Comparison of ENCODE assay signal across 24 cellular contexts in genomic region chr3:16604887-16605602, GRCh38. TPM values are rescaled to one million over a fixed set of nuclear protein-coding genes. Genes with fewer than 3 reads are reported as not detected.
"Had no signal": no experiment of that assay in that cellular context is flagged by ENCODE, and none has a peak within 500 bp of the region (broad histone marks: within the 10 kb centered on the region; RNA-seq: fewer than 3 reads in every experiment).

TSS of gene DAZL (minus strand) at chr3:16605423. CDS start at chr3:16605205, 218 bp downstream.

- H3K36me3 Mint-ChIP-seq: natural killer cell treated with Interleukin-12 subunit alpha and Interleukin-12 subunit beta and Interleukin-15 and Interleukin-18, amount 100 ng/mL, for 72 hours had no signal

- DNase-seq: activated CD8-positive, alpha-beta memory T cell treated with anti-CD3 and anti-CD28 coated beads for 24 hours; activated CD8-positive, alpha-beta memory T cell treated with anti-CD3 and anti-CD28 coated beads, Interleukin-2, amount 50 U/mL, for 4 hours; activated naive CD4-positive, alpha-beta T cell treated with anti-CD3 and anti-CD28 coated beads for 36 hours; activated T-cell treated with anti-CD3 and anti-CD28 coated beads, Interleukin-2, amount 50 U/mL, for 24 hours; body of pancreas; effector memory CD4-positive, alpha-beta T cell; hippocampal formation; nucleus accumbens; stimulated activated CD4-positive, alpha-beta T cell treated with anti-CD3 and anti-CD28 coated beads, Interleukin-15, amount 100 ng/mL, for 24 hours; stimulated activated naive B cell treated with anti-CD40 and anti-IgM and Interleukin-4, amounts not matched to agents 10 μg/mL and 1 μg/mL and 100 μg/mL, for 72 hours; T-helper 9 cell; upper lobe of right lung had no signal

- H3K9me3 Mint-ChIP-seq: activated naive CD4-positive, alpha-beta T cell treated with anti-CD3 and anti-CD28 coated beads for 36 hours; activated T-cell treated with anti-CD3 and anti-CD28 coated beads, Interleukin-2, amount 50 U/mL, for 24 hours; activated T-helper 2 cell treated with anti-CD3 and anti-CD28 coated beads, Interferon-gamma antibody, Interleukin-2, Interleukin-4, amounts not matched to agents 10 μg/mL and 5 μg/mL and 100 μg/mL, durations not matched to agents 14 hours and 24 hours and 36 hours; natural killer cell treated with Interleukin-12 subunit alpha and Interleukin-12 subunit beta and Interleukin-15 and Interleukin-18, amount 100 ng/mL, for 72 hours had no signal

- H3K4me3 Mint-ChIP-seq: activated naive CD4-positive, alpha-beta T cell treated with anti-CD3 and anti-CD28 coated beads for 36 hours; activated T-cell treated with anti-CD3 and anti-CD28 coated beads, Interleukin-2, amount 50 U/mL, for 24 hours; natural killer cell treated with Interleukin-12 subunit alpha and Interleukin-12 subunit beta and Interleukin-15 and Interleukin-18, amount 100 ng/mL, for 72 hours; stimulated activated naive B cell treated with anti-CD40 and anti-IgM and Interleukin-4, amounts not matched to agents 10 μg/mL and 1 μg/mL and 100 μg/mL, for 72 hours had no signal

- H3K9me3 ChIP-seq: body of pancreas, esophagus muscularis mucosa, sigmoid colon, upper lobe of right lung had no signal

- H3K27ac ChIP-seq: body of pancreas, cardiac muscle cell, esophagus muscularis mucosa, sigmoid colon, upper lobe of right lung had no signal

- H3K36me3 ChIP-seq: cardiac muscle cell, esophagus muscularis mucosa, sigmoid colon, upper lobe of right lung had no signal

- H3K27me3 ChIP-seq: body of pancreas, cardiac muscle cell, esophagus muscularis mucosa, sigmoid colon, upper lobe of right lung had no signal

- H3K4me3 ChIP-seq: body of pancreas, cardiac muscle cell, esophagus muscularis mucosa, sigmoid colon, smooth muscle cell, upper lobe of right lung had no signal

- FAIRE-seq: endothelial cell of umbilical vein, frontal cortex had no signal

- H3K27ac Mint-ChIP-seq: activated naive CD4-positive, alpha-beta T cell treated with anti-CD3 and anti-CD28 coated beads for 36 hours; activated T-cell treated with anti-CD3 and anti-CD28 coated beads, Interleukin-2, amount 50 U/mL, for 24 hours; activated T-helper 2 cell treated with anti-CD3 and anti-CD28 coated beads, Interferon-gamma antibody, Interleukin-2, Interleukin-4, amounts not matched to agents 10 μg/mL and 5 μg/mL and 100 μg/mL, durations not matched to agents 14 hours and 24 hours and 36 hours; natural killer cell treated with Interleukin-12 subunit alpha and Interleukin-12 subunit beta and Interleukin-15 and Interleukin-18, amount 100 ng/mL, for 72 hours; stimulated activated naive B cell treated with anti-CD40 and anti-IgM and Interleukin-4, amounts not matched to agents 10 μg/mL and 1 μg/mL and 100 μg/mL, for 72 hours had no signal

- ATAC-seq: body of pancreas; natural killer cell treated with Interleukin-12 subunit alpha and Interleukin-12 subunit beta and Interleukin-15 and Interleukin-18, amount 100 ng/mL, for 72 hours; stimulated activated naive B cell treated with anti-CD40 and anti-IgM and Interleukin-4, amounts not matched to agents 10 μg/mL and 1 μg/mL and 100 μg/mL, for 72 hours; upper lobe of right lung had no signal

- H3K4me2 ChIP-seq: smooth muscle cell had no signal

RNA-seq across cellular contexts. Expression of gene DAZL, which starts in this region (rescaled TPM):
- total RNA-seq: activated naive CD4-positive, alpha-beta T cell treated with anti-CD3 and anti-CD28 coated beads for 36 hours; activated T-helper 2 cell treated with anti-CD3 and anti-CD28 coated beads, Interferon-gamma antibody, Interleukin-2, Interleukin-4, amounts not matched to agents 10 μg/mL and 5 μg/mL and 100 μg/mL, durations not matched to agents 14 hours and 24 hours and 36 hours; body of pancreas; cardiac muscle cell; dermis microvascular lymphatic vessel endothelial cell; endothelial cell of umbilical vein; esophagus muscularis mucosa; frontal cortex; liver; natural killer cell treated with Interleukin-12 subunit alpha and Interleukin-12 subunit beta and Interleukin-15 and Interleukin-18, amount 100 ng/mL, for 72 hours; renal cortical epithelial cell; smooth muscle cell; T-helper 1 cell treated with Interleukin-12 subunit alpha and Interleukin-12 subunit beta and Interleukin-4 antibody, amounts not matched to agents 30 ng/mL and 1 ng/mL, for 36 hours; upper lobe of right lung had no signal
- polyA plus RNA-seq: endothelial cell of umbilical vein, liver, smooth muscle cell had no signal
